ENCODE assay signal across 8 cellular contexts in genomic region chr2:179936654-179937053, GRCh38.
A peak's percentile ranks its signal among the peaks of the same experiment; 100 is the strongest.
DNase-seq lines count a peak whose midpoint lies in the region; ATAC-seq and TF ChIP-seq lines count a peak whose summit lies in the region.

No MANE protein-coding gene starts in this region.

- no peak overlapping the region for H3K4me3 Mint-ChIP-seq in T-helper 17 cell

- ATAC-seq in GM21528 (IDR thresholded peaks at IDR 0.05; ENCODE audit: low FRiP score, unreplicated experiment) (peak; percentile 56), Panc1 (no peak), HG03097 (IDR thresholded peaks at IDR 0.05; ENCODE audit: low FRiP score, unreplicated experiment) (no peak), T-helper 17 cell (no peak)

- H3K79me2 ChIP-seq in fibroblast of lung (ENCODE audit: control insufficient read depth, insufficient read depth, low read length), result no peaks in the 10 kb centered on the region

- no peaks in the 10 kb centered on the region for H3K4me1 Mint-ChIP-seq in T-helper 17 cell

- TF ChIP-seq CTCF in Panc1 (IDR thresholded peaks at IDR 0.05) (peak; percentile 66), fibroblast of lung (conservative IDR thresholded peaks at IDR 0.05 in 1 of 2, IDR thresholded peaks at IDR 0.05 in 1 of 2; ENCODE audit: low read depth in 1 of 2, low read length in 2 of 2) (peak; percentile 24 to 47)

- intact Hi-C loops in Panc1 (cut with micrococcal nuclease; ENCODE audit: unreplicated experiment), result no loop called here

- H4K20me1 ChIP-seq in fibroblast of lung (ENCODE audit: control insufficient read depth, extremely low read depth, insufficient read depth, low read length), result no peaks in the 10 kb centered on the region

- H3K36me3 ChIP-seq in Panc1 (ENCODE audit: control insufficient read depth, insufficient read depth, low read length) (no peaks in the 10 kb centered on the region), fibroblast of lung (ENCODE audit: control insufficient read depth, insufficient read depth, low read length) (no peaks in the 10 kb centered on the region)

- H3K4me3 ChIP-seq in Panc1 (ENCODE audit: low read depth in 2 of 2, low read length in 2 of 2), result no peak overlapping the region
- no peak overlapping the region for H3K4me3 ChIP-seq in fibroblast of lung (replicated peaks in 1 of 4; ENCODE audit: control extremely low read depth in 1 of 4, insufficient read depth in 1 of 4, low read depth in 3 of 4, low read length in 4 of 4)

- CTCF ChIA-PET in Panc1 (lab: Charles Lee), result no interaction called here

- no peaks in the 10 kb centered on the region for H3K4me1 ChIP-seq in Panc1 (ENCODE audit: control insufficient read depth, insufficient read depth, low read length)
- H3K4me1 ChIP-seq in fibroblast of lung (ENCODE audit: control insufficient read depth, extremely low read depth, insufficient read depth, low read length), result no peaks in the 10 kb centered on the region

- H3K27me3 ChIP-seq in Panc1 (ENCODE audit: control insufficient read depth, insufficient read depth, low read length) (no peaks in the 10 kb centered on the region), fibroblast of lung (ENCODE audit: control insufficient read depth, insufficient read depth, low read length) (no peaks in the 10 kb centered on the region)

- no peaks in the 10 kb centered on the region for H3K9me3 ChIP-seq in Panc1 (ENCODE audit: control insufficient read depth, insufficient read depth, low read depth, low read length)
- no peaks in the 10 kb centered on the region for H3K9me3 ChIP-seq in fibroblast of lung (ENCODE audit: control insufficient read depth, insufficient read depth, low read depth, low read length)
- no peaks in the 10 kb centered on the region for H3K9me3 ChIP-seq in T-helper 17 cell (ENCODE audit: control insufficient read depth, low read length, poor library complexity, severe bottlenecking)

- in situ Hi-C loops in Panc1 (cut with HindIII; ENCODE audit: low pct_unique_long_range_greater_than_20kb, low sequenced_read_pairs), result no loop called here

- no peak overlapping the region for H3K4me2 ChIP-seq in fibroblast of lung (ENCODE audit: extremely low read depth, insufficient read depth, low read length)

- H3K9ac ChIP-seq in fibroblast of lung (ENCODE audit: insufficient read depth, low read length), result no peak overlapping the region

- no peak overlapping the region for H3K27ac ChIP-seq in Panc1 (ENCODE audit: low read length)
- no peak overlapping the region for H3K27ac ChIP-seq in fibroblast of lung (ENCODE audit: insufficient read depth, low read length)

- no TSS peak for BruUV-seq in Panc1 (replicated peaks; lab: Mats Ljungman, UMichigan)

- no peak overlapping the region for H2AFZ ChIP-seq in fibroblast of lung (ENCODE audit: low read length)

- POLR2A ChIA-PET in Panc1 (lab: Charles Lee), result no interaction called here

- no peak overlapping the region for H3K27ac Mint-ChIP-seq in T-helper 17 cell

- peaks cover 2% of the 10 kb centered on the region for H3K36me3 Mint-ChIP-seq in T-helper 17 cell (ENCODE audit: low read depth)

- no peaks in the 10 kb centered on the region for H3K27me3 Mint-ChIP-seq in T-helper 17 cell

- DNase-seq in COLO668 (lab: John Stamatoyannopoulos, UW; ENCODE audit: unreplicated experiment) (peak; percentile 36), Panc1 (ENCODE audit: low read depth, low spot score) (no peak), fibroblast of lung (ENCODE audit: low read depth in 2 of 2) (peak in 1 of 2 donors; percentile 20), T-helper 17 cell (no peak), cortex of kidney (lab: John Stamatoyannopoulos, UW) (no peak)
- peak; percentile 18 to 32 for DNase-seq in stimulated activated CD4-positive, alpha-beta T cell treated with anti-CD3 and anti-CD28 coated beads, Interleukin-4, amount 100 ng/mL, for 48 hours (ENCODE audit: low read depth in 2 of 2)

Comparison
In these comparisons a context has a peak if more than half of its experiments do, and no peak if none do; other contexts are left out.
1. DNase-seq: peak in COLO668 (single experiment) and stimulated activated CD4-positive, alpha-beta T cell treated with anti-CD3 and anti-CD28 coated beads, Interleukin-4, amount 100 ng/mL, for 48 hours (2 of 2); none in Panc1 (single experiment), T-helper 17 cell (0 of 3) and cortex of kidney (single experiment).